In the genomic region with DNA sequence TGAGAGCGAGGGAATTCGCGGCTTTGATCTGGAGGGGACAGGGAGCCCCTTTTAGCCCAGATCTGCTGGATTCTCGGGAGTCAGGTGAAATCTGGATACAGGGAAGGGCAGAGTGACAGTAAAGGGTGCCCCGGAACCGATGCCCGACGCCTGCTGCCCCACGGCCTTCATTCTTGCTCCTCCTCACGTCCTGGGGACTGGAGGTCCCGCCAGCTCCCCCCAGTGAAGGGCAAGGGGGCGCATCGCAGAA, we compare ENCODE assay signal across 11 cellular contexts. TPM values are rescaled to one million over a fixed set of nuclear protein-coding genes. Genes with fewer than 3 reads are reported as not detected.
DNase-seq lines count a peak whose midpoint lies in the region; ATAC-seq, FAIRE-seq and TF ChIP-seq lines count a peak whose summit lies in the region.
"Had no signal": no experiment of that assay in that cellular context is flagged by ENCODE, and none has a peak within 500 bp of the region (broad histone marks: within the 10 kb centered on the region; RNA-seq: fewer than 3 reads in every experiment).

No MANE protein-coding gene starts in this region.

- BruUV-seq in HepG2 (replicated peaks; lab: Mats Ljungman, UMichigan) = no TSS peak

- intact Hi-C loops in HepG2 (cut with micrococcal nuclease; ENCODE audit: unreplicated experiment) (loop anchor here (5.0 kb wide), 1 partner anchor 36 kb away; no protein-coding TSS in a partner anchor), right lobe of liver (cut with DNase I) (no loop called here), gastrocnemius medialis (cut with DNase I; ENCODE audit: low total_unique reads) (loop anchor here (10.0 kb wide), 1 partner anchor 316 kb away; the partner anchor contains the start of gene CLUAP1)

- no peaks in the 10 kb centered on the region for H4K20me1 ChIP-seq in HepG2 (ENCODE audit: insufficient read depth, low read length)
- H4K20me1 ChIP-seq in Karpas-422 (ENCODE audit: insufficient read depth, low read depth, low read length) = no peaks in the 10 kb centered on the region

- H3K4me3 ChIP-seq in HepG2 (replicated peaks in 1 of 3; ENCODE audit: insufficient read depth in 1 of 3, low read depth in 2 of 3, low read length in 3 of 3) = peak overlapping the region; percentile 72 to 91 (median 76)
- no peak overlapping the region for H3K4me3 ChIP-seq in right lobe of liver
- peak overlapping the region; percentile 84 for H3K4me3 ChIP-seq in iPS-18c (ENCODE audit: insufficient read depth, low read depth, low read length)
- H3K4me3 ChIP-seq in gastrocnemius medialis = no peak overlapping the region
- no peak overlapping the region for H3K4me3 ChIP-seq in Karpas-422 (ENCODE audit: low read length)

- H3K27me3 ChIP-seq in HepG2 (ENCODE audit: control insufficient read depth in 1 of 2, insufficient read depth in 2 of 2, low read length in 2 of 2) (no peaks in the 10 kb centered on the region), right lobe of liver (peaks cover 20 to 36% of the 10 kb centered on the region in 2 donors), gastrocnemius medialis (peaks cover 94 to 99% (median 99%) of the 10 kb centered on the region in 3 donors), Karpas-422 (ENCODE audit: low read length) (no peaks in the 10 kb centered on the region)

- CTCF ChIA-PET in HepG2 (lab: Yijun Ruan, JAX; ENCODE audit: low intra/inter-chr PET ratio, low total read pairs) = no interaction called here

- no peaks in the 10 kb centered on the region for H3K79me2 ChIP-seq in HepG2 (ENCODE audit: insufficient read depth, low read length)
- no peaks in the 10 kb centered on the region for H3K79me2 ChIP-seq in Karpas-422 (ENCODE audit: low read length)

- WGBS in HepG2 (ENCODE audit: low lambda C conversion rate) = 4% methylated on average over 5 of the region's 13 CpGs
- 0% methylated on average over 2 of the region's 13 CpGs for WGBS in right lobe of liver (ENCODE audit: insufficient coverage, low coverage, low lambda C conversion rate, missing lambda C conversion rate)

- ATAC-seq in HepG2 = peak; percentile 14
- ATAC-seq in right lobe of liver = no peak
- no peak for ATAC-seq in gastrocnemius medialis

- H3K36me3 ChIP-seq in HepG2 (replicated peaks in 1 of 2; ENCODE audit: control insufficient read depth in 1 of 2, insufficient read depth in 2 of 2, low read length in 2 of 2) (no peaks in the 10 kb centered on the region), right lobe of liver (no peaks in the 10 kb centered on the region), gastrocnemius medialis (no peaks in the 10 kb centered on the region), Karpas-422 (ENCODE audit: insufficient read depth, low read length) (no peaks in the 10 kb centered on the region)

- no peak for TF ChIP-seq RAD21 in HepG2 (CRISPR knock-in tag; IDR thresholded peaks at IDR 0.05)

- no peak overlapping the region for H3K27ac Mint-ChIP-seq in activated naive CD8-positive, alpha-beta T cell

- TF ChIP-seq EP300 in HepG2 (IDR thresholded peaks at IDR 0.05; ENCODE audit: low read depth in 2 of 2, low read length in 2 of 2) (no peak), HepG2 (CRISPR knock-in tag; IDR thresholded peaks at IDR 0.05; ENCODE audit: borderline replicate concordance) (no peak)

- H3K4me1 ChIP-seq in HepG2 (ENCODE audit: insufficient read depth, low read length) (peaks cover 40% of the 10 kb centered on the region), right lobe of liver (peaks cover 0 to 5% (median 0%) of the 10 kb centered on the region in 4 donors), gastrocnemius medialis (peaks cover 4% of the 10 kb centered on the region in 2 donors), Karpas-422 (ENCODE audit: low read length) (no peaks in the 10 kb centered on the region)

- peak overlapping the region; percentile 40 for H3K27ac ChIP-seq in HepG2 (ENCODE audit: extremely low read length, insufficient read depth, low read length)
- H3K27ac ChIP-seq in right lobe of liver = no peak overlapping the region
- no peak overlapping the region for H3K27ac ChIP-seq in gastrocnemius medialis
- no peak overlapping the region for H3K27ac ChIP-seq in Karpas-422 (ENCODE audit: low read length)

- TF ChIP-seq POLR2A in HepG2 (IDR thresholded peaks at IDR 0.05; ENCODE audit: insufficient read depth in 1 of 2, low read depth in 2 of 2, low read length in 2 of 2) (no peak), right lobe of liver (IDR thresholded peaks at IDR 0.05) (no peak), gastrocnemius medialis (IDR thresholded peaks at IDR 0.05) (no peak)

- no peak for FAIRE-seq in HepG2 (lab: Jason Lieb, UNC)

- TF ChIP-seq CTCF in HepG2 (CRISPR knock-in tag; IDR thresholded peaks at IDR 0.05) = no peak
- no peak for TF ChIP-seq CTCF in right lobe of liver (IDR thresholded peaks at IDR 0.05)
- TF ChIP-seq CTCF in gastrocnemius medialis (IDR thresholded peaks at IDR 0.05 in 4 of 5, conservative IDR thresholded peaks at IDR 0.05 in 1 of 5) = no peak

- no peaks in the 10 kb centered on the region for H3K9me3 Mint-ChIP-seq in activated naive CD8-positive, alpha-beta T cell (ENCODE audit: low read depth)

- in situ Hi-C loops in HepG2 (cut with HindIII; ENCODE audit: extremely low pct_ligation_motif_present, low pct_unique_long_range_greater_than_20kb) (no loop called here), gastrocnemius medialis (cut with MboI; ENCODE audit: low sequenced_read_pairs in 4 of 4) (no loop called here)

- peaks cover 4% of the 10 kb centered on the region for H3K36me3 Mint-ChIP-seq in activated naive CD8-positive, alpha-beta T cell

- peaks cover 27% of the 10 kb centered on the region for H3K27me3 Mint-ChIP-seq in activated naive CD8-positive, alpha-beta T cell

- H2AFZ ChIP-seq in HepG2 (ENCODE audit: low read length) (peak overlapping the region; percentile 83), Karpas-422 (ENCODE audit: low read length) (no peak overlapping the region)

- no peak for DNase-seq in HepG2 (ENCODE audit: low spot score)
- DNase-seq in right lobe of liver = no peak
- no peak for DNase-seq in cerebellum (ENCODE audit: low spot score)
- no peak for DNase-seq in gastrocnemius medialis
- no peak for DNase-seq in Karpas-422
- no peak for DNase-seq in NCI-H146 treated with DMSO at 0.1 percent for 48 hours (lab: John Stamatoyannopoulos, UW; ENCODE audit: unreplicated experiment)
- DNase-seq: T-helper 9 cell had no signal

- H3K9ac ChIP-seq in HepG2 (ENCODE audit: insufficient read depth, low read depth, low read length) = peak overlapping the region; percentile 57
- no peak overlapping the region for H3K9ac ChIP-seq in Karpas-422 (ENCODE audit: low read length)

- peak overlapping the region; percentile 81 for H3K4me3 Mint-ChIP-seq in activated naive CD8-positive, alpha-beta T cell

- H3K9me3 ChIP-seq in HepG2 (ENCODE audit: low read length) = no peaks in the 10 kb centered on the region
- H3K9me3 ChIP-seq in right lobe of liver = no peaks in the 10 kb centered on the region
- H3K9me3 ChIP-seq in iPS-18c (ENCODE audit: control insufficient read depth, insufficient read depth, low read length) = no peaks in the 10 kb centered on the region
- peaks cover 0 to 2% (median 0%) of the 10 kb centered on the region in 3 donors for H3K9me3 ChIP-seq in gastrocnemius medialis
- no peaks in the 10 kb centered on the region for H3K9me3 ChIP-seq in Karpas-422 (ENCODE audit: low read length)

- H3K4me2 ChIP-seq in HepG2 (ENCODE audit: low read depth, low read length) (peak overlapping the region; percentile 88), Karpas-422 (ENCODE audit: low read depth, low read length, poor library complexity, severe bottlenecking) (no peak overlapping the region)

- no peaks in the 10 kb centered on the region for H3K9me2 ChIP-seq in Karpas-422 (replicated peaks; ENCODE audit: insufficient read depth, low read length)

- POLR2A ChIA-PET in HepG2 (lab: Yijun Ruan, JAX) = interaction anchor here (1.2 to 3.0 kb wide), 4 partner anchors 10 to 79 kb away, joined by 3 to 22 read pairs (median 6); no protein-coding TSS in a partner anchor

- peaks cover 45% of the 10 kb centered on the region for H3K4me1 Mint-ChIP-seq in activated naive CD8-positive, alpha-beta T cell (ENCODE audit: low read depth)

RNA-seq across cellular contexts. Expression of gene OR1F1, which starts 0.6 kb away (rescaled TPM):
- not detected in 2 replicates for total RNA-seq in HepG2 (2016; rRNA removed; fragmentation: Illumina TruSeq; extraction: Trizol)
- total RNA-seq in HepG2 (2016; cell fraction: cytosol; rRNA removed; fragmentation: Illumina TruSeq; extraction: Trizol; ENCODE audit: low read depth) = not detected in 2 replicates
- 0.15 TPM in 1 of 2 replicates, not detected in the other for total RNA-seq in HepG2 (2016; cell fraction: insoluble cytoplasmic fraction; rRNA removed; fragmentation: Illumina TruSeq; extraction: Trizol)
- total RNA-seq in HepG2 (2016; cell fraction: membrane; rRNA removed; fragmentation: Illumina TruSeq; extraction: Trizol) = not detected in 2 replicates
- total RNA-seq in HepG2 (2016; cell fraction: nucleus; rRNA removed; fragmentation: Illumina TruSeq; extraction: Trizol) = not detected in 2 replicates
- polyA plus RNA-seq in HepG2 (2011; rRNA removed) = 0.90 and 0.97 TPM in 2 replicates
- 0.94 and 1.1 TPM in 2 replicates for polyA plus RNA-seq in HepG2 (2011; cell fraction: cytosol; rRNA removed)
- polyA plus RNA-seq in HepG2 (2011; cell fraction: nucleus; rRNA removed) = 0.88 and 1.3 TPM in 2 replicates
- 0.25 and 0.40 TPM in 2 replicates for polyA plus RNA-seq in HepG2 (2012)
- polyA plus RNA-seq in HepG2 (2016; cell fraction: cytosol; fragmentation: Illumina TruSeq; extraction: Trizol; ENCODE audit: low read depth) = not detected in 2 replicates
- not detected in 2 replicates for polyA plus RNA-seq in HepG2 (2016; cell fraction: insoluble cytoplasmic fraction; fragmentation: Illumina TruSeq; extraction: Trizol; ENCODE audit: low read depth)
- not detected in 2 replicates for polyA plus RNA-seq in HepG2 (2016; cell fraction: membrane; fragmentation: Illumina TruSeq; extraction: Trizol; ENCODE audit: low read depth)
- 0.53 TPM in 1 of 2 replicates, not detected in the other for polyA plus RNA-seq in HepG2 (2016; cell fraction: nucleus; fragmentation: Illumina TruSeq; extraction: Trizol; ENCODE audit: insufficient read depth, low read depth)
- 4.7 and 5.0 TPM in 2 replicates for polyA minus RNA-seq in HepG2 (2011; rRNA and poly(A)+ RNA removed; ENCODE audit: low replicate concordance)
- polyA minus RNA-seq in HepG2 (2011; cell fraction: cytosol; rRNA and poly(A)+ RNA removed) = 0.69 TPM in 1 of 2 replicates, not detected in the other
- 0.64 TPM in 1 of 2 replicates, not detected in the other for polyA minus RNA-seq in HepG2 (2011; cell fraction: nucleus; rRNA and poly(A)+ RNA removed)
- total RNA-seq in right lobe of liver = not detected
- 1.1 TPM for total RNA-seq in cerebellum
- not detected for total RNA-seq in gastrocnemius medialis
- not detected in 2 replicates for total RNA-seq in Karpas-422 (2014; rRNA removed; shearing (Covaris generic); ENCODE audit: low replicate concordance)
- total RNA-seq: HT1080, posterior vena cava had no signal

RNA-seq across cellular contexts. Expression of gene ZNF200, which starts 46.4 kb away (rescaled TPM):
- total RNA-seq in HepG2 (2016; rRNA removed; fragmentation: Illumina TruSeq; extraction: Trizol) = 16.5 and 18.0 TPM in 2 replicates
- 3.5 and 3.9 TPM in 2 replicates for total RNA-seq in HepG2 (2016; cell fraction: cytosol; rRNA removed; fragmentation: Illumina TruSeq; extraction: Trizol; ENCODE audit: low read depth)
- total RNA-seq in HepG2 (2016; cell fraction: insoluble cytoplasmic fraction; rRNA removed; fragmentation: Illumina TruSeq; extraction: Trizol) = 15.2 and 18.5 TPM in 2 replicates
- 9.1 and 10.4 TPM in 2 replicates for total RNA-seq in HepG2 (2016; cell fraction: membrane; rRNA removed; fragmentation: Illumina TruSeq; extraction: Trizol)
- total RNA-seq in HepG2 (2016; cell fraction: nucleus; rRNA removed; fragmentation: Illumina TruSeq; extraction: Trizol) = 12.6 and 15.6 TPM in 2 replicates
- polyA plus RNA-seq in HepG2 (2011; rRNA removed) = 3.5 and 4.0 TPM in 2 replicates
- polyA plus RNA-seq in HepG2 (2011; cell fraction: cytosol; rRNA removed) = 1.9 and 2.7 TPM in 2 replicates
- 7.0 and 8.7 TPM in 2 replicates for polyA plus RNA-seq in HepG2 (2011; cell fraction: nucleus; rRNA removed)
- 4.4 and 6.0 TPM in 2 replicates for polyA plus RNA-seq in HepG2 (2012)
- polyA plus RNA-seq in HepG2 (2016; cell fraction: cytosol; fragmentation: Illumina TruSeq; extraction: Trizol; ENCODE audit: low read depth) = 0.78 TPM in 2 replicates
- polyA plus RNA-seq in HepG2 (2016; cell fraction: insoluble cytoplasmic fraction; fragmentation: Illumina TruSeq; extraction: Trizol; ENCODE audit: low read depth) = 14.6 and 15.4 TPM in 2 replicates
- polyA plus RNA-seq in HepG2 (2016; cell fraction: membrane; fragmentation: Illumina TruSeq; extraction: Trizol; ENCODE audit: low read depth) = 2.1 and 2.2 TPM in 2 replicates
- polyA plus RNA-seq in HepG2 (2016; cell fraction: nucleus; fragmentation: Illumina TruSeq; extraction: Trizol; ENCODE audit: insufficient read depth, low read depth) = 18.5 and 20.4 TPM in 2 replicates
- polyA minus RNA-seq in HepG2 (2011; rRNA and poly(A)+ RNA removed; ENCODE audit: low replicate concordance) = 5.2 and 14.9 TPM in 2 replicates
- 4.4 and 4.9 TPM in 2 replicates for polyA minus RNA-seq in HepG2 (2011; cell fraction: cytosol; rRNA and poly(A)+ RNA removed)
- polyA minus RNA-seq in HepG2 (2011; cell fraction: nucleus; rRNA and poly(A)+ RNA removed) = 11.8 and 14.4 TPM in 2 replicates
- total RNA-seq in right lobe of liver = 1 to 10 TPM; 1.9 to 4.8 (median 3.5) TPM
- total RNA-seq in cerebellum = 12.7 TPM
- 1 to 10 TPM in 3 of 4 donors, under 1 TPM in 1; 0.49 to 3.2 (median 2.2) TPM for total RNA-seq in gastrocnemius medialis
- 8.5 and 12.1 TPM in 2 replicates for total RNA-seq in Karpas-422 (2014; rRNA removed; shearing (Covaris generic); ENCODE audit: low replicate concordance)

RNA-seq across cellular contexts. Expression of gene ZNF213, which starts 53.8 kb away (rescaled TPM):
- 0.97 and 1.2 TPM in 2 replicates for total RNA-seq in HepG2 (2016; rRNA removed; fragmentation: Illumina TruSeq; extraction: Trizol)
- 0.51 and 0.71 TPM in 2 replicates for total RNA-seq in HepG2 (2016; cell fraction: cytosol; rRNA removed; fragmentation: Illumina TruSeq; extraction: Trizol; ENCODE audit: low read depth)
- total RNA-seq in HepG2 (2016; cell fraction: insoluble cytoplasmic fraction; rRNA removed; fragmentation: Illumina TruSeq; extraction: Trizol) = 0.78 and 0.92 TPM in 2 replicates
- total RNA-seq in HepG2 (2016; cell fraction: membrane; rRNA removed; fragmentation: Illumina TruSeq; extraction: Trizol) = 1.7 and 2.6 TPM in 2 replicates
- 0.78 and 1.0 TPM in 2 replicates for total RNA-seq in HepG2 (2016; cell fraction: nucleus; rRNA removed; fragmentation: Illumina TruSeq; extraction: Trizol)
- 0.59 and 0.77 TPM in 2 replicates for polyA plus RNA-seq in HepG2 (2011; rRNA removed)
- polyA plus RNA-seq in HepG2 (2011; cell fraction: cytosol; rRNA removed) = 0.38 and 0.42 TPM in 2 replicates
- polyA plus RNA-seq in HepG2 (2011; cell fraction: nucleus; rRNA removed) = 1.5 and 1.7 TPM in 2 replicates
- 2.8 and 3.3 TPM in 2 replicates for polyA plus RNA-seq in HepG2 (2012)
- polyA plus RNA-seq in HepG2 (2016; cell fraction: cytosol; fragmentation: Illumina TruSeq; extraction: Trizol; ENCODE audit: low read depth) = 1.4 and 1.9 TPM in 2 replicates
- 2.2 and 3.9 TPM in 2 replicates for polyA plus RNA-seq in HepG2 (2016; cell fraction: insoluble cytoplasmic fraction; fragmentation: Illumina TruSeq; extraction: Trizol; ENCODE audit: low read depth)
- polyA plus RNA-seq in HepG2 (2016; cell fraction: membrane; fragmentation: Illumina TruSeq; extraction: Trizol; ENCODE audit: low read depth) = 3.0 and 3.5 TPM in 2 replicates
- 2.6 and 3.8 TPM in 2 replicates for polyA plus RNA-seq in HepG2 (2016; cell fraction: nucleus; fragmentation: Illumina TruSeq; extraction: Trizol; ENCODE audit: insufficient read depth, low read depth)
- 1.5 and 2.3 TPM in 2 replicates for polyA minus RNA-seq in HepG2 (2011; rRNA and poly(A)+ RNA removed; ENCODE audit: low replicate concordance)
- polyA minus RNA-seq in HepG2 (2011; cell fraction: cytosol; rRNA and poly(A)+ RNA removed) = 2.1 and 2.5 TPM in 2 replicates
- 0.26 and 0.50 TPM in 2 replicates for polyA minus RNA-seq in HepG2 (2011; cell fraction: nucleus; rRNA and poly(A)+ RNA removed)
- total RNA-seq in right lobe of liver = 1 to 10 TPM; 1.3 to 4.4 (median 1.7) TPM
- total RNA-seq in cerebellum = 6.4 TPM
- 10 to 100 TPM in 3 of 4 donors, 1 to 10 TPM in 1; 8.9 to 18.6 (median 14.5) TPM for total RNA-seq in gastrocnemius medialis
- 2.0 and 8.0 TPM in 2 replicates for total RNA-seq in Karpas-422 (2014; rRNA removed; shearing (Covaris generic); ENCODE audit: low replicate concordance)

Comparison
In these comparisons a context has a peak if more than half of its experiments do, and no peak if none do; other contexts are left out.
1. H3K4me3 ChIP-seq: peak in HepG2 (3 of 3) and iPS-18c (single experiment); none in right lobe of liver (0 of 3), gastrocnemius medialis (0 of 4) and Karpas-422 (single experiment).
2. intact Hi-C loops: an anchor here in HepG2 (5.0 kb wide) and gastrocnemius medialis (10.0 kb wide); none called in right lobe of liver.